19 cellular contexts compared by ENCODE assay signal in the genomic region with DNA sequence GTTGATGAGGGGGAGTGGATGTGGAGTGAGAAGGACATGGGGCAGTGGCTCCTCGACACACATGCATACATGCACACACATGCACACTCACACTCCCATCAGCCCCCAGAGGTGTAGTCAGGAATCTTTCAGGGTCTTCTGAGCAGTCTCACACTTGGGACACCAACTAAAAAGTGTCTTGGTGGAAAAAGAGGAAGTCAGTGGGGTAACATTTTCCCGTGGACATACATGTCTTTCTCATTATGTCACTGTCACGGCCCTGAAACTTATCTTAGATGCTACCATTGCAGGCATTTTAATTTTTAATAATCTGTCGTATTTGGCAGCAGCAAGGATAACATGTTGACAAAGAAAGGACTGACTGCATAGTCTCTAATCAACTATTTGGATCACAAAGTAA.
"Had no signal": no experiment of that assay in that cellular context is flagged by ENCODE, and none has a peak within 500 bp of the region (broad histone marks: within the 10 kb centered on the region; RNA-seq: fewer than 3 reads in every experiment).

No MANE protein-coding gene starts in this region.

- H3K9me3 ChIP-seq: SK-N-SH had no signal

- H3K9ac ChIP-seq: SK-N-SH had no signal

- DNase-seq: IMR-90, NCI-H1092 treated with DMSO at 0.1 percent for 48 hours, NCI-H1436, NCI-H187, NCI-H2029, NCI-H2081 treated with DMSO at 0.1 percent for 48 hours, NCI-H2171, NCI-H226, NCI-H446, NCI-H510A, NCI-H524 treated with DMSO at 0.1 percent for 48 hours, NCI-H69, NCI-H774, Right ventricle myocardium superior, RPMI8226, SIG-M5, SK-N-SH had no signal

- FAIRE-seq: HepG2, RCC 7860 had no signal

- ATAC-seq: HepG2 had no signal

- H3K4me2 ChIP-seq: SK-N-SH had no signal
